26 cellular contexts compared by ENCODE assay signal in the genomic region with DNA sequence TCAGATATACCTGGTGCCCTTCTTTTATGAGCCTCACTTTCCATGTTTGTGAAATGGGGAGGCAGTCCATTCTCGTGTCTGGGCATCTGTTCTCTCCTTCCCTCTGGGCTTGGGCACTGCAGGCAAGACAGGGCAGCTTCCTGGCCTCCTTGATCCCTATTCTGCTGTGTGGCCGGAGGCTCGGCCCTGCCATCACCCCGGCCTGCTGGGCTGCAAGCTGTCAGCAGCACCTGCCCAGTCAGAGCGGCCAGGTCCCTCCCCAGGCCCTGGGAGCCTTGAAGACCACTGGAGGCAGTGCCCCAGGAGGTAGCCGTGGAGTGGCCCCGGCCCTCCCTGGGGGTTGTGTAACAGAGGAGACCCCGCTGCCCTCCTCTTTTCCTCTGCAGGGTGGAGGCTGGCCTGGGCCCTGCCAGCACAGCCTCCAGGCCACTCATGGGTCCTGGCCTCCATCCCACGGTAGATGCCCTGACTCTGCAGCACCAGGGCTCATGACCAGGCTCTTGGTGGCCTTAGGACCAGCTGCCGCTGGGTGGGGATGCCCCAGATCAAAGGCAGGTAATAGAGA. TPM values are rescaled to one million over a fixed set of nuclear protein-coding genes. Genes with fewer than 3 reads are reported as not detected.
DNase-seq lines count a peak whose midpoint lies in the region; ATAC-seq, FAIRE-seq and TF ChIP-seq lines count a peak whose summit lies in the region.
"Had no signal": no experiment of that assay in that cellular context is flagged by ENCODE, and none has a peak within 500 bp of the region (broad histone marks: within the 10 kb centered on the region; RNA-seq: fewer than 3 reads in every experiment).

No MANE protein-coding gene starts in this region.

- H2BK120ac ChIP-seq in neuronal stem cell (ENCODE audit: low read depth, low read length) = no peak overlapping the region

- no peak overlapping the region for H2BK5ac ChIP-seq in neuronal stem cell (ENCODE audit: low read length)

- peak; percentile 46 for FAIRE-seq in HTR-8/SVneo (lab: Jason Lieb, UNC)
- FAIRE-seq: A549, GM12878, GM19239 had no signal

- H3K4me2 ChIP-seq in BLaER1 treated with 17β-estradiol and CSF1 and Interleukin-3, amounts not matched to agents 10 nM and 100 nM = peak overlapping the region in 8 of 11 experiments; percentile 20 to 90 (median 84); a peak in 14 of 22 replicates
- no peak overlapping the region for H3K4me2 ChIP-seq in neuronal stem cell (ENCODE audit: insufficient read depth, low read length, poor library complexity, severe bottlenecking)
- H3K4me2 ChIP-seq: A549, GM23338 had no signal

- ATAC-seq in HG03354 (IDR thresholded peaks at IDR 0.05; ENCODE audit: poor library complexity, severe bottlenecking, unreplicated experiment) (no peak), esophagus mucosa (no peak)
- ATAC-seq: A549; CD8-positive, alpha-beta T cell; GM12878; GM23338; HCT116 had no signal

- peaks cover 0 to 100% (median 38%) of the 10 kb centered on the region in 11 experiments; a peak in 15 of 22 replicates for H4K20me1 ChIP-seq in BLaER1 treated with 17β-estradiol and CSF1 and Interleukin-3, amounts not matched to agents 10 nM and 100 nM

- no peak overlapping the region for H3K23ac ChIP-seq in neuronal stem cell (ENCODE audit: low read depth, low read length, poor library complexity)

- in situ Hi-C loops in brain microvascular endothelial cell (cut with HindIII; ENCODE audit: low pct_ligation_motif_present, low sequenced_read_pairs) = no loop called here

- peak overlapping the region in 5 of 11 experiments; percentile 1 to 44 (median 33); a peak in 5 of 22 replicates for H3K9ac ChIP-seq in BLaER1 treated with 17β-estradiol and CSF1 and Interleukin-3, amounts not matched to agents 10 nM and 100 nM
- H3K9ac ChIP-seq in neuronal stem cell (ENCODE audit: low read depth, low read length, poor library complexity) = no peak overlapping the region

- no peak overlapping the region for H2AFZ ChIP-seq in neuronal stem cell (ENCODE audit: low read length)
- H2AFZ ChIP-seq: GM23338 had no signal

- no CpG with 5 or more reads among the region's 10 CpGs for WGBS in neuronal stem cell (ENCODE audit: extremely low coverage in 2 of 2, insufficient read length in 2 of 2, insufficient replicate concordance in 1 of 2), 2 donors

- H2BK12ac ChIP-seq in neuronal stem cell (ENCODE audit: low read length) = peak overlapping the region; percentile 30

- H3K4ac ChIP-seq in neuronal stem cell (ENCODE audit: low read length) = no peak overlapping the region

- no peaks in the 10 kb centered on the region for H3K27me3 ChIP-seq in BLaER1 treated with 17β-estradiol and CSF1 and Interleukin-3, amounts not matched to agents 10 nM and 100 nM
- peaks cover 0 to 25% (median 0%) of the 10 kb centered on the region in 3 experiments for H3K27me3 ChIP-seq in neuronal stem cell (ENCODE audit: control insufficient read depth in 3 of 3, insufficient read depth in 3 of 3, low read depth in 1 of 3, low read length in 3 of 3)
- peaks cover 8% of the 10 kb centered on the region for H3K27me3 ChIP-seq in brain microvascular endothelial cell (replicated peaks)
- H3K27me3 ChIP-seq: BE2C had no signal

- DNase-seq in HTR-8/SVneo (ENCODE audit: insufficient read length, low spot score) (no peak), cerebellar nuclear complex (lab: John Stamatoyannopoulos, UW) (peak; percentile 56 to 88), neuronal stem cell (ENCODE audit: low spot score) (no peak), NCI-H345 (lab: John Stamatoyannopoulos, UW) (no peak), brain microvascular endothelial cell (no peak)
- DNase-seq: 8988T; ACHN; AML-193; BE2C; Caco-2; CD4-positive, CD25-positive, alpha-beta regulatory T cell; DMS153; DND-41; GDM1; H9; HFFc6 had no signal

- H3K27ac ChIP-seq in BLaER1 treated with 17β-estradiol and CSF1 and Interleukin-3, amounts not matched to agents 10 nM and 100 nM = peak overlapping the region in 5 of 11 experiments; percentile 7 to 44 (median 18); a peak in 5 of 22 replicates
- no peak overlapping the region for H3K27ac ChIP-seq in neuronal stem cell (replicated peaks; ENCODE audit: low read length)
- H3K27ac ChIP-seq in brain microvascular endothelial cell = no peak overlapping the region
- H3K27ac ChIP-seq: A549, C4-2B had no signal

- no peak for TF ChIP-seq CTCF in brain microvascular endothelial cell (IDR thresholded peaks at IDR 0.05; ENCODE audit: low read depth, low read length, missing control alignments)

- H3K9me3 ChIP-seq in BLaER1 treated with 17β-estradiol and CSF1 and Interleukin-3, amounts not matched to agents 10 nM and 100 nM (replicated peaks in 1 of 11) = no peaks in the 10 kb centered on the region
- no peaks in the 10 kb centered on the region for H3K9me3 ChIP-seq in neuronal stem cell (replicated peaks in 1 of 2; ENCODE audit: control insufficient read depth in 2 of 2, insufficient read depth in 1 of 2, low read depth in 1 of 2, low read length in 2 of 2)
- H3K9me3 ChIP-seq: A549, BE2C, Caco-2 had no signal

- H3K14ac ChIP-seq in neuronal stem cell (ENCODE audit: low read length) = no peak overlapping the region

- H3K18ac ChIP-seq in neuronal stem cell (ENCODE audit: low read length) = peak overlapping the region; percentile 35

- H3K4me1 ChIP-seq in BLaER1 treated with 17β-estradiol and CSF1 and Interleukin-3, amounts not matched to agents 10 nM and 100 nM = peaks cover 0 to 97% (median 93%) of the 10 kb centered on the region in 10 experiments; a peak in 18 of 20 replicates
- peaks cover 5 to 23% of the 10 kb centered on the region in 2 donors for H3K4me1 ChIP-seq in neuronal stem cell (ENCODE audit: control insufficient read depth in 2 of 2, insufficient read depth in 1 of 2, low read depth in 1 of 2, low read length in 2 of 2)
- H3K4me1 ChIP-seq: BE2C, Caco-2 had no signal

- peak overlapping the region; percentile 46 for H2BK15ac ChIP-seq in neuronal stem cell (ENCODE audit: low read length)

- H4K8ac ChIP-seq in neuronal stem cell (ENCODE audit: low read depth, low read length) = no peak overlapping the region

- peaks cover 2% of the 10 kb centered on the region for H3K79me1 ChIP-seq in neuronal stem cell (ENCODE audit: low read depth, low read length)

- no peak overlapping the region for H3K4me3 ChIP-seq in BLaER1 treated with 17β-estradiol and CSF1 and Interleukin-3, amounts not matched to agents 10 nM and 100 nM
- H3K4me3 ChIP-seq in neuronal stem cell (ENCODE audit: low read length in 2 of 2) (no peak overlapping the region), brain microvascular endothelial cell (ENCODE audit: low read depth, low read length) (no peak overlapping the region)
- H3K4me3 ChIP-seq: A549, GM12878, GM23338 had no signal

- H3K36me3 ChIP-seq in BLaER1 treated with 17β-estradiol and CSF1 and Interleukin-3, amounts not matched to agents 10 nM and 100 nM = peaks cover 0 to 49% (median 0%) of the 10 kb centered on the region in 11 experiments; a peak in 8 of 22 replicates
- peaks cover 0 to 3% of the 10 kb centered on the region in 2 donors for H3K36me3 ChIP-seq in neuronal stem cell (replicated peaks in 1 of 2; ENCODE audit: control insufficient read depth in 2 of 2, insufficient read depth in 2 of 2, low read length in 2 of 2)
- no peaks in the 10 kb centered on the region for H3K36me3 ChIP-seq in brain microvascular endothelial cell (replicated peaks)
- H3K36me3 ChIP-seq: BE2C had no signal

- H2AK5ac ChIP-seq in neuronal stem cell (ENCODE audit: low read depth, low read length) = peak overlapping the region; percentile 89

- H4K91ac ChIP-seq in neuronal stem cell (ENCODE audit: low read depth, low read length, poor library complexity) = no peak overlapping the region

RNA-seq across cellular contexts. Expression of a gene that starts 9.2 kb away (rescaled TPM):
- polyA plus RNA-seq in neuronal stem cell (2013, experiment 1 of 2) = 0.78 TPM
- 0.89 TPM for polyA plus RNA-seq in neuronal stem cell (2013, experiment 2 of 2)
- total RNA-seq in esophagus mucosa = not detected
- total RNA-seq: HFFc6 had no signal
- polyA plus RNA-seq: CD4-positive, CD25-positive, alpha-beta regulatory T cell had no signal

Comparison
In these comparisons a context has a peak if more than half of its experiments do, and no peak if none do; other contexts are left out.
1. DNase-seq: peak in cerebellar nuclear complex (2 of 2); none in HTR-8/SVneo (single experiment), neuronal stem cell (single experiment), NCI-H345 (single experiment) and brain microvascular endothelial cell (single experiment).